ENCODE assay signal across 7 cellular contexts in the genomic region with DNA sequence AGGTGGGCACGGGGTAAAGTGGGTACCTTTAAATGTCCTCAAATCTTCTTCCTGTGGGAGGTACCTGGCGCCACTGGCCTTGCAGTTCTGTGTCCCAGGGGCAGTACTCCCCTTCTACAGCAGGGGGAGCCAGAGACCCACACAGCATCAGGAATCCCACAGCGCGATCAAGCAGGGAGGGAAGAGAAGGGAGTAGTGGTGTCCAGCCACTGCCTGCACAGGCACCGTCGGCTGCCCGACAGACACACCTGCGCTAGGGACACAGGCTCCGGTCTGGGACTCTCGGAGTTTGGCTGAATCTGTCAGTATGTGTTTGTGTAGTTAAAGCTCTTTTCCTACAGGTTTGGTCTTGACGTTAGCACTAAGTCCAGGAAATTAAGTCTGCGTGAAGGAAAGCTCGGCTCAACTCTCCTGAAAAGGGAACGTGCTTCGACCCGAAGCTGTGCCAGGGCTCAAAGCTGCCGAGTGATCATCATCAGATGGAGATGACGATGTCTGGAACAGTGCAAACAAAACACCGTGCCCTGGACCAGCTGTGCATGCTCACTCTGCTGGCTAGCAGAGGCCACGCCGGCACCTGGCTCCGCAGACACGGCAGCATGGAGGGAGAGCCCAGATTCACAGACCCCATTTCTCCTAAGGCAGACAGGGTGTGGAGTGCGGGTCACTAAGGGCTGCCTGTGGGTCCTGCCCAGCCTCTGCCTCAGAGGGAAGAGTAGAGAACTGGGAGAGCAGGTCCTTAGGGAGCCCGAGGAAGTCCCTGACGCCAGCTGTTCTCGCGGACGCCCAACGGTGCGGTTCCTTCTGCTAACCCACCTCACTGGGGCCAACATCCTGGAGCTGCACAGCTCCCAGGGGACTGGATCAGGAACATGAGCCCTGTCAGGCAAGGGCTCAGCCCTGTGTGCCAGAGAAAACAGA. TPM values are rescaled to one million over a fixed set of nuclear protein-coding genes. Genes with fewer than 3 reads are reported as not detected.
DNase-seq lines count a peak whose midpoint lies in the region; ATAC-seq and TF ChIP-seq lines count a peak whose summit lies in the region.

No MANE protein-coding gene starts in this region.

- H3K79me1 ChIP-seq in IMR-90 (ENCODE audit: low read depth in 1 of 2, low read length in 2 of 2) = no peaks in the 10 kb centered on the region

- H3K36me3 ChIP-seq in IMR-90 (ENCODE audit: control insufficient read depth, insufficient read depth, low read length) = peaks cover 13% of the 10 kb centered on the region
- peaks cover 0 to 33% (median 0%) of the 10 kb centered on the region in 3 donors for H3K36me3 ChIP-seq in Peyer's patch

- H3K4me1 ChIP-seq in IMR-90 (ENCODE audit: control insufficient read depth, insufficient read depth, low read length) (no peaks in the 10 kb centered on the region), Peyer's patch (peaks cover 0 to 45% (median 3%) of the 10 kb centered on the region in 4 donors)

- 53% methylated on average over 11 of the region's 31 CpGs; no CpG with 5 or more reads in 1 of the 2 experiments for WGBS in IMR-90 (ENCODE audit: extremely low coverage in 2 of 2, insufficient read length in 1 of 2), 2 experiments

- H4K8ac ChIP-seq in IMR-90 (ENCODE audit: low read depth in 2 of 2, low read length in 2 of 2) = no peak overlapping the region

- no peak overlapping the region for H2BK5ac ChIP-seq in IMR-90 (ENCODE audit: low read depth, low read length, poor library complexity, severe bottlenecking)

- no TSS peak for BruUV-seq in IMR-90 (replicated peaks; lab: Mats Ljungman, UMichigan)

- intact Hi-C loops in IMR-90 (cut with micrococcal nuclease) = loop anchor here (1.0 kb wide), 2 partner anchors 194 to 246 kb away; partner anchors contain the start of gene MICAL3
- intact Hi-C loops in activated T-helper 1 cell treated with anti-CD3 and anti-CD28 coated beads, Interleukin-12 subunit alpha, Interleukin-12 subunit beta, Interleukin-2, Interleukin-4 antibody, amounts not matched to agents 30 ng/mL and 10 ng/mL and 1 ng/mL, durations not matched to agents 14 hours and 24 hours and 36 hours (cut with micrococcal nuclease) = loop anchor here (1.0 kb wide), 2 partner anchors 194 to 246 kb away; partner anchors contain the start of gene MICAL3

- H3K23ac ChIP-seq in IMR-90 (ENCODE audit: low read depth, low read length) = no peak overlapping the region

- H3K27me3 Mint-ChIP-seq in activated T-helper 1 cell treated with anti-CD3 and anti-CD28 coated beads, Interleukin-12 subunit alpha, Interleukin-12 subunit beta, Interleukin-2, Interleukin-4 antibody, amounts not matched to agents 30 ng/mL and 10 ng/mL and 1 ng/mL, durations not matched to agents 14 hours and 24 hours and 36 hours (ENCODE audit: insufficient read depth) = no peaks in the 10 kb centered on the region
- peaks cover 5% of the 10 kb centered on the region for H3K27me3 Mint-ChIP-seq in nephron (ENCODE audit: low read depth)
- no peaks in the 10 kb centered on the region for H3K27me3 Mint-ChIP-seq in stimulated activated naive B cell treated with anti-CD40 and anti-IgM and Interleukin-4, amounts not matched to agents 10 μg/mL and 1 μg/mL and 100 μg/mL, for 72 hours

- H3K9me3 ChIP-seq in IMR-90 (ENCODE audit: control insufficient read depth, insufficient read depth, low read length) (no peaks in the 10 kb centered on the region), Peyer's patch (no peaks in the 10 kb centered on the region)

- peak overlapping the region; percentile 53 for H2AFZ ChIP-seq in IMR-90 (replicated peaks; ENCODE audit: low read length, poor library complexity)

- no peak overlapping the region for H3K4ac ChIP-seq in IMR-90 (ENCODE audit: low read depth, low read length)

- no peaks in the 10 kb centered on the region for H3K9me1 ChIP-seq in IMR-90 (ENCODE audit: insufficient read depth, low read length)

- ATAC-seq in IMR-90 (ENCODE audit: low read depth) = peak; percentile 100
- ATAC-seq in stimulated activated naive B cell treated with anti-CD40 and anti-IgM and Interleukin-4, amounts not matched to agents 10 μg/mL and 1 μg/mL and 100 μg/mL, for 72 hours (replicated peaks) = peak; percentile 85 to 90

- no peak overlapping the region for H3K4me2 ChIP-seq in IMR-90 (ENCODE audit: low read depth, low read length)

- H3K18ac ChIP-seq in IMR-90 (ENCODE audit: low read depth, low read length) = no peak overlapping the region

- H3K27me3 ChIP-seq in IMR-90 (ENCODE audit: control insufficient read depth, insufficient read depth, low read length) = no peaks in the 10 kb centered on the region
- no peaks in the 10 kb centered on the region for H3K27me3 ChIP-seq in Peyer's patch

- H3K9me3 Mint-ChIP-seq in activated T-helper 1 cell treated with anti-CD3 and anti-CD28 coated beads, Interleukin-12 subunit alpha, Interleukin-12 subunit beta, Interleukin-2, Interleukin-4 antibody, amounts not matched to agents 30 ng/mL and 10 ng/mL and 1 ng/mL, durations not matched to agents 14 hours and 24 hours and 36 hours = no peaks in the 10 kb centered on the region
- H3K9me3 Mint-ChIP-seq in nephron = no peaks in the 10 kb centered on the region
- H3K9me3 Mint-ChIP-seq in stimulated activated naive B cell treated with anti-CD40 and anti-IgM and Interleukin-4, amounts not matched to agents 10 μg/mL and 1 μg/mL and 100 μg/mL, for 72 hours = no peaks in the 10 kb centered on the region

- H3K27ac ChIP-seq in IMR-90 (ENCODE audit: insufficient read depth, low read length) (no peak overlapping the region), Peyer's patch (peak overlapping the region in 3 of 4 donors; percentile 20 to 68 (median 64))

- TF ChIP-seq POLR2A in IMR-90 (IDR thresholded peaks at IDR 0.05; ENCODE audit: low read depth, low read length) (no peak; the same call in 1 of the 2 replicates), Peyer's patch (IDR thresholded peaks at IDR 0.05) (peak in 1 of 2 donors; percentile 24)

- no peak overlapping the region for H2BK15ac ChIP-seq in IMR-90 (ENCODE audit: low read depth, low read length)

- no peak overlapping the region for H4K5ac ChIP-seq in IMR-90 (ENCODE audit: low read depth, low read length)

- H4K20me1 ChIP-seq in IMR-90 (ENCODE audit: insufficient read depth, low read length) = no peaks in the 10 kb centered on the region

- peak; percentile 98 for TF ChIP-seq RAD21 in IMR-90 (IDR thresholded peaks at IDR 0.05; ENCODE audit: low read length)

- in situ Hi-C loops in IMR-90 (cut with MboI; ENCODE audit: low sequenced_read_pairs) = loop anchor here (5.0 kb wide), 1 partner anchor 242 kb away; no protein-coding TSS in a partner anchor

- no peak overlapping the region for H2AK9ac ChIP-seq in IMR-90 (replicated peaks; ENCODE audit: low read depth, low read length, poor library complexity)

- no peak overlapping the region for H2BK120ac ChIP-seq in IMR-90 (ENCODE audit: low read depth, low read length)

- H3K56ac ChIP-seq in IMR-90 (ENCODE audit: extremely low read depth, insufficient read depth, low read length) = no peak overlapping the region

- H3K9ac ChIP-seq in IMR-90 (ENCODE audit: low read depth, low read length) = no peak overlapping the region

- POLR2A ChIA-PET in IMR-90 (lab: Charles Lee; ENCODE audit: unreplicated experiment) = no interaction called here

- no peak overlapping the region for H3K14ac ChIP-seq in IMR-90 (replicated peaks; ENCODE audit: low read depth, low read length)

- peaks cover 5% of the 10 kb centered on the region for H3K4me1 Mint-ChIP-seq in activated T-helper 1 cell treated with anti-CD3 and anti-CD28 coated beads, Interleukin-12 subunit alpha, Interleukin-12 subunit beta, Interleukin-2, Interleukin-4 antibody, amounts not matched to agents 30 ng/mL and 10 ng/mL and 1 ng/mL, durations not matched to agents 14 hours and 24 hours and 36 hours (ENCODE audit: low read depth)
- H3K4me1 Mint-ChIP-seq in nephron = no peaks in the 10 kb centered on the region
- H3K4me1 Mint-ChIP-seq in stimulated activated naive B cell treated with anti-CD40 and anti-IgM and Interleukin-4, amounts not matched to agents 10 μg/mL and 1 μg/mL and 100 μg/mL, for 72 hours = peaks cover 24 to 26% of the 10 kb centered on the region in 2 donors

- H3K27ac Mint-ChIP-seq in activated T-helper 1 cell treated with anti-CD3 and anti-CD28 coated beads, Interleukin-12 subunit alpha, Interleukin-12 subunit beta, Interleukin-2, Interleukin-4 antibody, amounts not matched to agents 30 ng/mL and 10 ng/mL and 1 ng/mL, durations not matched to agents 14 hours and 24 hours and 36 hours = no peak overlapping the region
- H3K27ac Mint-ChIP-seq in nephron = no peak overlapping the region
- H3K27ac Mint-ChIP-seq in stimulated activated naive B cell treated with anti-CD40 and anti-IgM and Interleukin-4, amounts not matched to agents 10 μg/mL and 1 μg/mL and 100 μg/mL, for 72 hours = peak overlapping the region; percentile 91

- no peak overlapping the region for H3K4me3 ChIP-seq in IMR-90 (ENCODE audit: insufficient read depth, low read depth, low read length)
- H3K4me3 ChIP-seq in Peyer's patch = no peak overlapping the region
- H3K4me3 ChIP-seq in fibroblast of mammary gland (ENCODE audit: control insufficient read depth, low read depth, low read length) = no peak overlapping the region

- H2AK5ac ChIP-seq in IMR-90 (ENCODE audit: low read depth, low read length) = no peak overlapping the region

- dilution Hi-C loops in IMR-90 (cut with HindIII; ENCODE audit: low sequenced_read_pairs, unreplicated experiment) = no loop called here

- CTCF ChIA-PET in IMR-90 (lab: Yijun Ruan, JAX) = interaction anchor here (0.6 to 2.6 kb wide), 12 partner anchors 16 to 321 kb away, joined by 3 to 22 read pairs (median 3); partner anchors contain the start of gene PEX26

- peaks cover 5% of the 10 kb centered on the region for H3K36me3 Mint-ChIP-seq in activated T-helper 1 cell treated with anti-CD3 and anti-CD28 coated beads, Interleukin-12 subunit alpha, Interleukin-12 subunit beta, Interleukin-2, Interleukin-4 antibody, amounts not matched to agents 30 ng/mL and 10 ng/mL and 1 ng/mL, durations not matched to agents 14 hours and 24 hours and 36 hours (ENCODE audit: low read depth)
- peaks cover 6% of the 10 kb centered on the region for H3K36me3 Mint-ChIP-seq in nephron (ENCODE audit: low read depth)
- H3K36me3 Mint-ChIP-seq in stimulated activated naive B cell treated with anti-CD40 and anti-IgM and Interleukin-4, amounts not matched to agents 10 μg/mL and 1 μg/mL and 100 μg/mL, for 72 hours = peaks cover 42 to 55% of the 10 kb centered on the region in 2 donors

- DNase-seq in IMR-90 (peak; percentile 75), Peyer's patch (peak; percentile 80 to 94 (median 93)), fibroblast of mammary gland (ENCODE audit: low read depth) (peak; percentile 78)
- DNase-seq in activated T-helper 1 cell treated with anti-CD3 and anti-CD28 coated beads, Interleukin-12 subunit alpha, Interleukin-12 subunit beta, Interleukin-2, Interleukin-4 antibody, amounts not matched to agents 30 ng/mL and 10 ng/mL and 1 ng/mL, durations not matched to agents 14 hours and 24 hours and 36 hours (ENCODE audit: low spot score) = peak; percentile 70
- peak; percentile 64 for DNase-seq in stimulated activated naive B cell treated with anti-CD40 and anti-IgM and Interleukin-4, amounts not matched to agents 10 μg/mL and 1 μg/mL and 100 μg/mL, for 72 hours

- TF ChIP-seq CTCF in GM12873 (IDR thresholded peaks at IDR 0.05; ENCODE audit: insufficient read depth, low read depth, low read length, missing control alignments) (peak; percentile 100), IMR-90 (conservative IDR thresholded peaks at IDR 0.05; ENCODE audit: low read depth, low read length) (peak; percentile 98), Peyer's patch (IDR thresholded peaks at IDR 0.05) (peak; percentile 93 to 100 (median 99)), fibroblast of mammary gland (conservative IDR thresholded peaks at IDR 0.05; ENCODE audit: control insufficient read depth, insufficient read depth, low read depth, low read length) (peak; percentile 100), nephron (IDR thresholded peaks at IDR 0.05; ENCODE audit: unreplicated experiment in 3 of 3) (peak; percentile 97 to 99 (median 99))

- H3K4me3 Mint-ChIP-seq in activated T-helper 1 cell treated with anti-CD3 and anti-CD28 coated beads, Interleukin-12 subunit alpha, Interleukin-12 subunit beta, Interleukin-2, Interleukin-4 antibody, amounts not matched to agents 30 ng/mL and 10 ng/mL and 1 ng/mL, durations not matched to agents 14 hours and 24 hours and 36 hours = no peak overlapping the region
- no peak overlapping the region for H3K4me3 Mint-ChIP-seq in nephron
- no peak overlapping the region for H3K4me3 Mint-ChIP-seq in stimulated activated naive B cell treated with anti-CD40 and anti-IgM and Interleukin-4, amounts not matched to agents 10 μg/mL and 1 μg/mL and 100 μg/mL, for 72 hours

- no peak overlapping the region for H4K91ac ChIP-seq in IMR-90 (ENCODE audit: insufficient read depth, low read depth, low read length)

- H2BK20ac ChIP-seq in IMR-90 (ENCODE audit: low read depth, low read length) = no peak overlapping the region

RNA-seq across cellular contexts. Expression of gene BID, which starts 56.0 kb away (rescaled TPM):
- total RNA-seq in IMR-90 (2012; rRNA removed) (59.4 and 69.5 TPM in 2 replicates), Peyer's patch (10 to 100 TPM; 16.5 to 35.1 (median 27.5) TPM)
- polyA plus RNA-seq in IMR-90 (2012; rRNA removed) = 240 and 272 TPM in 2 replicates
- 79.6 and 204 TPM in 2 replicates for polyA plus RNA-seq in IMR-90 (2012; cell fraction: cytosol; rRNA removed)
- polyA plus RNA-seq in IMR-90 (2012; cell fraction: nucleus; rRNA removed; ENCODE audit: low replicate concordance) = 82.1 and 146 TPM in 2 replicates
- total RNA-seq in activated T-helper 1 cell treated with anti-CD3 and anti-CD28 coated beads, Interleukin-12 subunit alpha, Interleukin-12 subunit beta, Interleukin-2, Interleukin-4 antibody, amounts not matched to agents 30 ng/mL and 10 ng/mL and 1 ng/mL, durations not matched to agents 14 hours and 24 hours and 36 hours = 15.4 and 17.9 TPM in 2 replicates
